ENCODE assay signal across 19 cellular contexts in genomic region chr11:12472401-12473065, GRCh38.
DNase-seq lines count a peak whose midpoint lies in the region; ATAC-seq and TF ChIP-seq lines count a peak whose summit lies in the region.
"Had no signal": no experiment of that assay in that cellular context is flagged by ENCODE, and none has a peak within 500 bp of the region (broad histone marks: within the 10 kb centered on the region; RNA-seq: fewer than 3 reads in every experiment).

No MANE protein-coding gene starts in this region.

- no peaks in the 10 kb centered on the region for H3K9me3 Mint-ChIP-seq in stimulated activated memory B cell treated with anti-CD40 and anti-IgM and Interleukin-4, amounts not matched to agents 10 μg/mL and 1 μg/mL and 100 μg/mL, for 72 hours

- H3K4me1 Mint-ChIP-seq in stimulated activated memory B cell treated with anti-CD40 and anti-IgM and Interleukin-4, amounts not matched to agents 10 μg/mL and 1 μg/mL and 100 μg/mL, for 72 hours: no peaks in the 10 kb centered on the region
- H3K4me1 Mint-ChIP-seq: CD14-positive monocyte, naive B cell had no signal

- DNase-seq in DMS79 treated with DMSO at 0.1 percent for 48 hours (lab: John Stamatoyannopoulos, UW): peak; percentile 54
- peak; percentile 47 to 78 for DNase-seq in SJCRH30
- peak; percentile 51 for DNase-seq in left kidney (ENCODE audit: low read depth, low spot score)
- peak; percentile 56 for DNase-seq in retina
- DNase-seq in activated naive CD4-positive, alpha-beta T cell (lab: John Stamatoyannopoulos, UW): no peak
- no peak for DNase-seq in right atrium auricular region (ENCODE audit: low spot score)
- DNase-seq: activated CD4-positive, alpha-beta T cell treated with anti-CD3 and anti-CD28 coated beads, Interleukin-2, amount 50 U/mL, for 1 hour; activated naive CD4-positive, alpha-beta T cell treated with anti-CD3 and anti-CD28 coated beads, Interleukin-2, amount 50 U/mL, for 16 hours; body of pancreas; GM23248; left lung; naive B cell; NCI-H1694; tibial artery had no signal

- no peak overlapping the region for H3K27ac Mint-ChIP-seq in stimulated activated memory B cell treated with anti-CD40 and anti-IgM and Interleukin-4, amounts not matched to agents 10 μg/mL and 1 μg/mL and 100 μg/mL, for 72 hours
- H3K27ac Mint-ChIP-seq: CD14-positive monocyte, naive B cell had no signal

- peak overlapping the region; percentile 41 for H3K4me3 ChIP-seq in SJCRH30
- H3K4me3 ChIP-seq in right atrium auricular region: no peak overlapping the region
- H3K4me3 ChIP-seq: body of pancreas, GM23248, left lung, tibial artery had no signal

- no peak for ATAC-seq in stimulated activated memory B cell treated with anti-CD40 and anti-IgM and Interleukin-4, amounts not matched to agents 10 μg/mL and 1 μg/mL and 100 μg/mL, for 72 hours
- no peak for ATAC-seq in HG03097 (IDR thresholded peaks at IDR 0.05; ENCODE audit: low FRiP score, unreplicated experiment)
- ATAC-seq: body of pancreas, left lung had no signal

- no peak overlapping the region for H3K4me3 Mint-ChIP-seq in stimulated activated memory B cell treated with anti-CD40 and anti-IgM and Interleukin-4, amounts not matched to agents 10 μg/mL and 1 μg/mL and 100 μg/mL, for 72 hours
- H3K4me3 Mint-ChIP-seq: CD14-positive monocyte, naive B cell had no signal

- H3K36me3 Mint-ChIP-seq in stimulated activated memory B cell treated with anti-CD40 and anti-IgM and Interleukin-4, amounts not matched to agents 10 μg/mL and 1 μg/mL and 100 μg/mL, for 72 hours: no peaks in the 10 kb centered on the region
- H3K36me3 Mint-ChIP-seq: CD14-positive monocyte, naive B cell had no signal

- H3K27me3 Mint-ChIP-seq in stimulated activated memory B cell treated with anti-CD40 and anti-IgM and Interleukin-4, amounts not matched to agents 10 μg/mL and 1 μg/mL and 100 μg/mL, for 72 hours: peaks cover 7% of the 10 kb centered on the region

- H3K9me3 ChIP-seq in SJCRH30 (replicated peaks) (no peaks in the 10 kb centered on the region), right atrium auricular region (no peaks in the 10 kb centered on the region)
- H3K9me3 ChIP-seq: body of pancreas, left lung, tibial artery had no signal

- no peaks in the 10 kb centered on the region for H3K27me3 ChIP-seq in SJCRH30
- no peaks in the 10 kb centered on the region for H3K27me3 ChIP-seq in right atrium auricular region
- H3K27me3 ChIP-seq: body of pancreas, left lung, tibial artery had no signal

- TF ChIP-seq CTCF in right atrium auricular region (IDR thresholded peaks at IDR 0.05): no peak

- H3K4me1 ChIP-seq in SJCRH30 (peaks cover 21% of the 10 kb centered on the region), right atrium auricular region (peaks cover 0 to 41% of the 10 kb centered on the region in 2 donors)

- H3K27ac ChIP-seq in SJCRH30 (peak overlapping the region; percentile 86), right atrium auricular region (no peak overlapping the region)
- H3K27ac ChIP-seq: body of pancreas, epithelial cell of prostate, GM23248, HL-60, left lung had no signal

- peaks cover 10% of the 10 kb centered on the region; the same call in 1 of the 2 replicates for H3K36me3 ChIP-seq in SJCRH30
- H3K36me3 ChIP-seq in right atrium auricular region: peaks cover 37% of the 10 kb centered on the region

Comparison
In these comparisons a context has a peak if more than half of its experiments do, and no peak if none do; other contexts are left out.
1. DNase-seq: peak in DMS79 treated with DMSO at 0.1 percent for 48 hours (single experiment), SJCRH30 (2 of 2), left kidney (single experiment) and retina (single experiment); none in activated naive CD4-positive, alpha-beta T cell (0 of 4) and right atrium auricular region (single experiment).